10 cellular contexts compared by ENCODE assay signal in the genomic region with DNA sequence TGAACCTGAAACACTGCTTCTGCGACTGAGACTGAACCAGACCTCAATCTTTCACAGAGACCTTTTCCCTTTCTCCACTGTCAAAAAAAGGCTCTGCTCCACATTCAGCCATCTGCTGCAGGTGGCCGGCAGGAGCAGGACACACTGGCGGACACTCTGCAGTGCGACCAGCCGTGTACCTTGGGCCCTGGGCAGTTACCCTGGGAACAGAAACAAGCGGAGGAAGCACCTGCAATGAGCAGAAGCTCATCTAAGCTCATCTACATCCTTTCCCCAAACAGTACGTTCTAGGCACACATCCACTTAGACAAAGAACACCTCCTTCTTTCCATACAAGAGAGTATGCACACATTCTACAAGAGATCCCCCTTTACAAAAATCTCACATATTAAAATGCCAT. TPM values are rescaled to one million over a fixed set of nuclear protein-coding genes. Genes with fewer than 3 reads are reported as not detected.
DNase-seq lines count a peak whose midpoint lies in the region; ATAC-seq, FAIRE-seq and TF ChIP-seq lines count a peak whose summit lies in the region.
"Had no signal": no experiment of that assay in that cellular context is flagged by ENCODE, and none has a peak within 500 bp of the region (broad histone marks: within the 10 kb centered on the region; RNA-seq: fewer than 3 reads in every experiment).

No MANE protein-coding gene starts in this region.

- H3K27me3 ChIP-seq in mucosa of rectum (ENCODE audit: control insufficient read depth in 2 of 2, insufficient read depth in 2 of 2, low read length in 2 of 2) (no peaks in the 10 kb centered on the region), pancreas (no peaks in the 10 kb centered on the region), SK-N-SH (ENCODE audit: insufficient read depth) (no peaks in the 10 kb centered on the region)

- no peak overlapping the region for H2AFZ ChIP-seq in SK-N-SH (ENCODE audit: low read depth)

- POLR2A ChIA-PET in SK-N-SH (lab: Yijun Ruan, JAX): no interaction called here

- DNase-seq in pancreas (no peak), HT-29 (ENCODE audit: low spot score) (no peak), SK-N-SH (no peak), DMS79 treated with DMSO at 0.1 percent for 48 hours (lab: John Stamatoyannopoulos, UW) (no peak)
- DNase-seq: HCEC 1CT, mammary epithelial cell had no signal

- no peak overlapping the region for H3K4me2 ChIP-seq in SK-N-SH

- WGBS in pancreas, 2 donors: 82 to 88% methylated on average over 7 of the region's 7 CpGs
- WGBS in SK-N-SH (ENCODE audit: low lambda C conversion rate): 94% methylated on average over 7 of the region's 7 CpGs

- H3K27ac ChIP-seq in mucosa of rectum (ENCODE audit: low read depth in 2 of 2, low read length in 2 of 2): peak overlapping the region; percentile 82 to 85
- peak overlapping the region in 1 of 4 donors; percentile 52 for H3K27ac ChIP-seq in pancreas
- H3K27ac ChIP-seq in SK-N-SH (ENCODE audit: low read depth in 2 of 2, low read length in 1 of 2): no peak overlapping the region

- H3K4me1 ChIP-seq in mucosa of rectum (ENCODE audit: control insufficient read depth in 2 of 2, insufficient read depth in 2 of 2, low read length in 2 of 2) (peaks cover 58 to 60% of the 10 kb centered on the region in 2 donors), pancreas (peaks cover 6 to 15% (median 8%) of the 10 kb centered on the region in 3 donors), SK-N-SH (ENCODE audit: control insufficient read depth in 1 of 2, insufficient read depth in 2 of 2, low read depth in 1 of 2, low read length in 1 of 2) (peaks cover 46 to 52% of the 10 kb centered on the region in 2 experiments)

- peaks cover 100% of the 10 kb centered on the region for H3K79me2 ChIP-seq in SK-N-SH (ENCODE audit: insufficient read depth)

- no peak for TF ChIP-seq EP300 in SK-N-SH (IDR thresholded peaks at IDR 0.05; ENCODE audit: borderline replicate concordance in 1 of 2, low read depth in 1 of 2, low read length in 1 of 2)

- intact Hi-C loops in pancreas (cut with DNase I): no loop called here

- H3K4me3 ChIP-seq in mucosa of rectum (ENCODE audit: low read length in 2 of 2) (no peak overlapping the region), pancreas (no peak overlapping the region), SK-N-SH (ENCODE audit: low read depth in 2 of 2, low read length in 1 of 2) (no peak overlapping the region)

- TF ChIP-seq CTCF in pancreas (IDR thresholded peaks at IDR 0.05) (no peak), SK-N-SH (IDR thresholded peaks at IDR 0.05) (no peak)

- no peaks in the 10 kb centered on the region for H3K9me3 ChIP-seq in mucosa of rectum (ENCODE audit: control insufficient read depth in 2 of 2, low read length in 2 of 2)
- no peaks in the 10 kb centered on the region for H3K9me3 ChIP-seq in pancreas
- H3K9me3 ChIP-seq in SK-N-SH: no peaks in the 10 kb centered on the region

- FAIRE-seq in pancreas (lab: Jason Lieb, UNC): no peak

- H3K9me2 ChIP-seq in SK-N-SH: no peaks in the 10 kb centered on the region

- H4K20me1 ChIP-seq in SK-N-SH (ENCODE audit: insufficient read depth): peaks cover 100% of the 10 kb centered on the region

- ATAC-seq in GM18858 (IDR thresholded peaks at IDR 0.05; ENCODE audit: unreplicated experiment): peak; percentile 30
- ATAC-seq in GM21447 (IDR thresholded peaks at IDR 0.05; ENCODE audit: unreplicated experiment): peak; percentile 51
- ATAC-seq in HG03342 (IDR thresholded peaks at IDR 0.05; ENCODE audit: unreplicated experiment): peak; percentile 49
- ATAC-seq in pancreas: no peak

- H3F3A ChIP-seq in SK-N-SH (replicated peaks; ENCODE audit: insufficient read depth): peaks cover 22% of the 10 kb centered on the region

- TF ChIP-seq RAD21 in SK-N-SH (IDR thresholded peaks at IDR 0.05; ENCODE audit: low read length): no peak

- no peaks in the 10 kb centered on the region for H3K36me3 ChIP-seq in mucosa of rectum (ENCODE audit: control insufficient read depth in 2 of 2, insufficient read depth in 2 of 2, low read length in 2 of 2)
- no peaks in the 10 kb centered on the region for H3K36me3 ChIP-seq in pancreas
- peaks cover 0 to 7% of the 10 kb centered on the region in 2 experiments for H3K36me3 ChIP-seq in SK-N-SH (replicated peaks in 1 of 2; ENCODE audit: control insufficient read depth in 1 of 2, insufficient read depth in 2 of 2, low read length in 1 of 2)

- peak overlapping the region; percentile 17 to 45 for H3K9ac ChIP-seq in mucosa of rectum (ENCODE audit: low read depth in 1 of 2, low read length in 2 of 2)
- no peak overlapping the region for H3K9ac ChIP-seq in SK-N-SH

- CTCF ChIA-PET in SK-N-SH (lab: Yijun Ruan, JAX): interaction anchor here (0.7 to 1.9 kb wide), 2 partner anchors 10 to 14 kb away, joined by 3 to 4 read pairs; no protein-coding TSS in a partner anchor

TF ChIP-seq in SK-N-SH, 30 proteins besides CTCF, POLR2A, EP300 and RAD21:
- TF ChIP-seq, protein P1, sequence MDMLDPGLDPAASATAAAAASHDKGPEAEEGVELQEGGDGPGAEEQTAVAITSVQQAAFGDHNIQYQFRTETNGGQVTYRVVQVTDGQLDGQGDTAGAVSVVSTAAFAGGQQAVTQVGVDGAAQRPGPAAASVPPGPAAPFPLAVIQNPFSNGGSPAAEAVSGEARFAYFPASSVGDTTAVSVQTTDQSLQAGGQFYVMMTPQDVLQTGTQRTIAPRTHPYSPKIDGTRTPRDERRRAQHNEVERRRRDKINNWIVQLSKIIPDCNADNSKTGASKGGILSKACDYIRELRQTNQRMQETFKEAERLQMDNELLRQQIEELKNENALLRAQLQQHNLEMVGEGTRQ (IDR thresholded peaks at IDR 0.05; ENCODE audit: borderline replicate concordance, low read depth, low read length): no peak
- TF ChIP-seq YY1 (IDR thresholded peaks at IDR 0.05; ENCODE audit: low read depth) (no peak), POLR2AphosphoS5 (IDR thresholded peaks at IDR 0.05; ENCODE audit: low read depth, low read length) (no peak)
TF ChIP-seq in SK-N-SH: peak in this region for 0.

RNA-seq across cellular contexts. Expression of a gene that starts 22.8 kb away (rescaled TPM):
- total RNA-seq in pancreas: 10 to 100 TPM; 15.1 to 34.3 (median 19.2) TPM
- polyA plus RNA-seq in pancreas (10 to 100 TPM; 16.0 to 37.3 TPM), SK-N-SH (2012; rRNA removed) (69.5 and 79.3 TPM in 2 replicates)
- 126 and 133 TPM in 2 replicates for total RNA-seq in HT-29 (2014; rRNA removed; shearing (Covaris generic))
- polyA plus RNA-seq in SK-N-SH (2012; cell fraction: cytosol; rRNA removed): 77.0 and 82.6 TPM in 2 replicates
- 32.4 and 38.8 TPM in 2 replicates for polyA plus RNA-seq in SK-N-SH (2012; cell fraction: nucleus; rRNA removed)

Comparison
In these comparisons a context has a peak if more than half of its experiments do, and no peak if none do; other contexts are left out.
1. ATAC-seq: peak in GM18858 (single experiment), GM21447 (single experiment) and HG03342 (single experiment); none in pancreas (0 of 4).
2. H3K27ac ChIP-seq: peak in mucosa of rectum (2 of 2); none in SK-N-SH (0 of 2).